1 cellular context compared by ENCODE assay signal in the genomic region with DNA sequence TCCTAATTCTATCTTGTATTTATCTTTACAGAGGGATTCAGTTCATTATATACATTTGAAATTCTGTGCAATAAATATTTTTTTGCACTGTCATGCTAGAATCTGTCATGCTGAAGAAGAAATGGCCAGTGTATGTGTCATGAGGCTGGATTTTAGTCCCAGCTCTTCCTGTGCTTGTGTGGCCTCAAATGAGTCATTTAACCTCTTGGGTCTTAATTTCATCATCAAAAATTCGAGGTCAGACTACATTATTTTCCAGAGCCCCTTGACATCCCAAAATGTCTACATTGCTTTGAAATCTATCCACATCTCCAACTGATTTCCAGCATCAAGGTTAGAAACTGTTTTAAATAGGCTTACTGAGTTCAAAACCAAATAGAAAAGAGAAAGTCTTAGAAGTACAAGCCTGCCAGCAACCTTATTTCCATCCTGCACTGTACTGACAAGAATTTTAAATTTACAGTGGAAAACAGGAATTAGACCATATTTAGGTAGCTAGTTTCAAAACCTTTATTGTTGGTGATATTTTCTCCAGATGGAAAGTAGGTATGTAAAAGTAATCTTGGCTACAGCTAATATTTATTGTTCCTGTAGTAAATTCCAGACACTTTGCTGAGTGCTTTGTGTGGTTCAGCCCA.
TF ChIP-seq lines count a peak whose summit lies in the region.

No MANE protein-coding gene starts in this region.

TF ChIP-seq in K562, 482 proteins besides CTCF, POLR2A, EP300 and RAD21 (continued from another document):
- TF ChIP-seq, protein P1, sequence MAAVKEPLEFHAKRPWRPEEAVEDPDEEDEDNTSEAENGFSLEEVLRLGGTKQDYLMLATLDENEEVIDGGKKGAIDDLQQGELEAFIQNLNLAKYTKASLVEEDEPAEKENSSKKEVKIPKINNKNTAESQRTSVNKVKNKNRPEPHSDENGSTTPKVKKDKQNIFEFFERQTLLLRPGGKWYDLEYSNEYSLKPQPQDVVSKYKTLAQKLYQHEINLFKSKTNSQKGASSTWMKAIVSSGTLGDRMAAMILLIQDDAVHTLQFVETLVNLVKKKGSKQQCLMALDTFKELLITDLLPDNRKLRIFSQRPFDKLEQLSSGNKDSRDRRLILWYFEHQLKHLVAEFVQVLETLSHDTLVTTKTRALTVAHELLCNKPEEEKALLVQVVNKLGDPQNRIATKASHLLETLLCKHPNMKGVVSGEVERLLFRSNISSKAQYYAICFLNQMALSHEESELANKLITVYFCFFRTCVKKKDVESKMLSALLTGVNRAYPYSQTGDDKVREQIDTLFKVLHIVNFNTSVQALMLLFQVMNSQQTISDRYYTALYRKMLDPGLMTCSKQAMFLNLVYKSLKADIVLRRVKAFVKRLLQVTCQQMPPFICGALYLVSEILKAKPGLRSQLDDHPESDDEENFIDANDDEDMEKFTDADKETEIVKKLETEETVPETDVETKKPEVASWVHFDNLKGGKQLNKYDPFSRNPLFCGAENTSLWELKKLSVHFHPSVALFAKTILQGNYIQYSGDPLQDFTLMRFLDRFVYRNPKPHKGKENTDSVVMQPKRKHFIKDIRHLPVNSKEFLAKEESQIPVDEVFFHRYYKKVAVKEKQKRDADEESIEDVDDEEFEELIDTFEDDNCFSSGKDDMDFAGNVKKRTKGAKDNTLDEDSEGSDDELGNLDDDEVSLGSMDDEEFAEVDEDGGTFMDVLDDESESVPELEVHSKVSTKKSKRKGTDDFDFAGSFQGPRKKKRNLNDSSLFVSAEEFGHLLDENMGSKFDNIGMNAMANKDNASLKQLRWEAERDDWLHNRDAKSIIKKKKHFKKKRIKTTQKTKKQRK (IDR thresholded peaks at IDR 0.05; ENCODE audit: borderline replicate concordance, low read depth, low read length), result no peak
- TF ChIP-seq MYNN (IDR thresholded peaks at IDR 0.05) (no peak), MYNN (CRISPR knock-in tag; IDR thresholded peaks at IDR 0.05) (no peak), RFX1 (IDR thresholded peaks at IDR 0.05) (no peak), MAFF (IDR thresholded peaks at IDR 0.05; ENCODE audit: low read length) (peak; percentile 43; the same call in 1 of the 2 replicates), NUFIP1 (IDR thresholded peaks at IDR 0.05; ENCODE audit: partially characterized antibody) (no peak), ZNF589 (CRISPR knock-in tag; IDR thresholded peaks at IDR 0.05; ENCODE audit: low read depth) (no peak), CCAR2 (IDR thresholded peaks at IDR 0.05; ENCODE audit: low read depth, low read length) (no peak), ZNF121 (CRISPR knock-in tag; conservative IDR thresholded peaks at IDR 0.05) (no peak), ZBTB1 (CRISPR knock-in tag; IDR thresholded peaks at IDR 0.05; ENCODE audit: borderline replicate concordance, low read depth) (no peak), E2F3 (CRISPR knock-in tag; IDR thresholded peaks at IDR 0.05) (no peak), MAFG (tag; conservative IDR thresholded peaks at IDR 0.05) (peak; percentile 90), POLR2H (tag; IDR thresholded peaks at IDR 0.05; ENCODE audit: low read depth) (0 out of 2 replicates have a peak, but pooled peaks have one; percentile 36), BACH1 (tag; IDR thresholded peaks at IDR 0.05) (peak; percentile 87), U2AF1 (optimal IDR thresholded peaks at IDR 0.05; ENCODE audit: low read depth, low read length) (no peak), JUN (IDR thresholded peaks at IDR 0.05; ENCODE audit: borderline replicate concordance, low read depth, low read length) (peak; percentile 50; the same call in 1 of the 2 replicates), JUN (CRISPR knock-in tag; IDR thresholded peaks at IDR 0.05; ENCODE audit: borderline replicate concordance) (no peak), ZNF175 (CRISPR knock-in tag; IDR thresholded peaks at IDR 0.05; ENCODE audit: low read depth) (peak; percentile 79), KHSRP (IDR thresholded peaks at IDR 0.05) (no peak), CHD4 (IDR thresholded peaks at IDR 0.05; ENCODE audit: insufficient read depth, insufficient replicate concordance, low read depth, low read length, poor library complexity, severe bottlenecking) (no peak), SP2 (IDR thresholded peaks at IDR 0.05; ENCODE audit: extremely low read depth, low read depth, low read length, poor library complexity, severe bottlenecking) (no peak)
- TF ChIP-seq, protein P2, sequence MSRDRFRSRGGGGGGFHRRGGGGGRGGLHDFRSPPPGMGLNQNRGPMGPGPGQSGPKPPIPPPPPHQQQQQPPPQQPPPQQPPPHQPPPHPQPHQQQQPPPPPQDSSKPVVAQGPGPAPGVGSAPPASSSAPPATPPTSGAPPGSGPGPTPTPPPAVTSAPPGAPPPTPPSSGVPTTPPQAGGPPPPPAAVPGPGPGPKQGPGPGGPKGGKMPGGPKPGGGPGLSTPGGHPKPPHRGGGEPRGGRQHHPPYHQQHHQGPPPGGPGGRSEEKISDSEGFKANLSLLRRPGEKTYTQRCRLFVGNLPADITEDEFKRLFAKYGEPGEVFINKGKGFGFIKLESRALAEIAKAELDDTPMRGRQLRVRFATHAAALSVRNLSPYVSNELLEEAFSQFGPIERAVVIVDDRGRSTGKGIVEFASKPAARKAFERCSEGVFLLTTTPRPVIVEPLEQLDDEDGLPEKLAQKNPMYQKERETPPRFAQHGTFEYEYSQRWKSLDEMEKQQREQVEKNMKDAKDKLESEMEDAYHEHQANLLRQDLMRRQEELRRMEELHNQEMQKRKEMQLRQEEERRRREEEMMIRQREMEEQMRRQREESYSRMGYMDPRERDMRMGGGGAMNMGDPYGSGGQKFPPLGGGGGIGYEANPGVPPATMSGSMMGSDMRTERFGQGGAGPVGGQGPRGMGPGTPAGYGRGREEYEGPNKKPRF (IDR thresholded peaks at IDR 0.05; ENCODE audit: low read depth, low read length), result no peak
- TF ChIP-seq, protein P3, sequence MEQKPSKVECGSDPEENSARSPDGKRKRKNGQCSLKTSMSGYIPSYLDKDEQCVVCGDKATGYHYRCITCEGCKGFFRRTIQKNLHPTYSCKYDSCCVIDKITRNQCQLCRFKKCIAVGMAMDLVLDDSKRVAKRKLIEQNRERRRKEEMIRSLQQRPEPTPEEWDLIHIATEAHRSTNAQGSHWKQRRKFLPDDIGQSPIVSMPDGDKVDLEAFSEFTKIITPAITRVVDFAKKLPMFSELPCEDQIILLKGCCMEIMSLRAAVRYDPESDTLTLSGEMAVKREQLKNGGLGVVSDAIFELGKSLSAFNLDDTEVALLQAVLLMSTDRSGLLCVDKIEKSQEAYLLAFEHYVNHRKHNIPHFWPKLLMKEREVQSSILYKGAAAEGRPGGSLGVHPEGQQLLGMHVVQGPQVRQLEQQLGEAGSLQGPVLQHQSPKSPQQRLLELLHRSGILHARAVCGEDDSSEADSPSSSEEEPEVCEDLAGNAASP (IDR thresholded peaks at IDR 0.05), result no peak
- TF ChIP-seq, protein P4, sequence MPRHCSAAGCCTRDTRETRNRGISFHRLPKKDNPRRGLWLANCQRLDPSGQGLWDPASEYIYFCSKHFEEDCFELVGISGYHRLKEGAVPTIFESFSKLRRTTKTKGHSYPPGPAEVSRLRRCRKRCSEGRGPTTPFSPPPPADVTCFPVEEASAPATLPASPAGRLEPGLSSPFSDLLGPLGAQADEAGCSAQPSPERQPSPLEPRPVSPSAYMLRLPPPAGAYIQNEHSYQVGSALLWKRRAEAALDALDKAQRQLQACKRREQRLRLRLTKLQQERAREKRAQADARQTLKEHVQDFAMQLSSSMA (CRISPR knock-in tag; IDR thresholded peaks at IDR 0.05), result no peak
- TF ChIP-seq, protein P5, sequence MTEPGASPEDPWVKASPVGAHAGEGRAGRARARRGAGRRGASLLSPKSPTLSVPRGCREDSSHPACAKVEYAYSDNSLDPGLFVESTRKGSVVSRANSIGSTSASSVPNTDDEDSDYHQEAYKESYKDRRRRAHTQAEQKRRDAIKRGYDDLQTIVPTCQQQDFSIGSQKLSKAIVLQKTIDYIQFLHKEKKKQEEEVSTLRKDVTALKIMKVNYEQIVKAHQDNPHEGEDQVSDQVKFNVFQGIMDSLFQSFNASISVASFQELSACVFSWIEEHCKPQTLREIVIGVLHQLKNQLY (CRISPR knock-in tag; conservative IDR thresholded peaks at IDR 0.05), result no peak
- TF ChIP-seq, protein P6, sequence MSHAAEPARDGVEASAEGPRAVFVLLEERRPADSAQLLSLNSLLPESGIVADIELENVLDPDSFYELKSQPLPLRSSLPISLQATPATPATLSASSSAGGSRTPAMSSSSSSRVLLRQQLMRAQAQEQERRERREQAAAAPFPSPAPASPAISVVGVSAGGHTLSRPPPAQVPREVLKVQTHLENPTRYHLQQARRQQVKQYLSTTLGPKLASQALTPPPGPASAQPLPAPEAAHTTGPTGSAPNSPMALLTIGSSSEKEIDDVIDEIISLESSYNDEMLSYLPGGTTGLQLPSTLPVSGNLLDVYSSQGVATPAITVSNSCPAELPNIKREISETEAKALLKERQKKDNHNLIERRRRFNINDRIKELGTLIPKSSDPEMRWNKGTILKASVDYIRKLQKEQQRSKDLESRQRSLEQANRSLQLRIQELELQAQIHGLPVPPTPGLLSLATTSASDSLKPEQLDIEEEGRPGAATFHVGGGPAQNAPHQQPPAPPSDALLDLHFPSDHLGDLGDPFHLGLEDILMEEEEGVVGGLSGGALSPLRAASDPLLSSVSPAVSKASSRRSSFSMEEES (CRISPR knock-in tag; IDR thresholded peaks at IDR 0.05), result no peak
- TF ChIP-seq, protein P7, sequence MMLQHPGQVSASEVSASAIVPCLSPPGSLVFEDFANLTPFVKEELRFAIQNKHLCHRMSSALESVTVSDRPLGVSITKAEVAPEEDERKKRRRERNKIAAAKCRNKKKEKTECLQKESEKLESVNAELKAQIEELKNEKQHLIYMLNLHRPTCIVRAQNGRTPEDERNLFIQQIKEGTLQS (IDR thresholded peaks at IDR 0.05), result peak; percentile 92
- TF ChIP-seq, protein P7 (CRISPR knock-in tag; conservative IDR thresholded peaks at IDR 0.05), result no peak
